Comparison of ENCODE assay signal across 8 cellular contexts in the genomic region with DNA sequence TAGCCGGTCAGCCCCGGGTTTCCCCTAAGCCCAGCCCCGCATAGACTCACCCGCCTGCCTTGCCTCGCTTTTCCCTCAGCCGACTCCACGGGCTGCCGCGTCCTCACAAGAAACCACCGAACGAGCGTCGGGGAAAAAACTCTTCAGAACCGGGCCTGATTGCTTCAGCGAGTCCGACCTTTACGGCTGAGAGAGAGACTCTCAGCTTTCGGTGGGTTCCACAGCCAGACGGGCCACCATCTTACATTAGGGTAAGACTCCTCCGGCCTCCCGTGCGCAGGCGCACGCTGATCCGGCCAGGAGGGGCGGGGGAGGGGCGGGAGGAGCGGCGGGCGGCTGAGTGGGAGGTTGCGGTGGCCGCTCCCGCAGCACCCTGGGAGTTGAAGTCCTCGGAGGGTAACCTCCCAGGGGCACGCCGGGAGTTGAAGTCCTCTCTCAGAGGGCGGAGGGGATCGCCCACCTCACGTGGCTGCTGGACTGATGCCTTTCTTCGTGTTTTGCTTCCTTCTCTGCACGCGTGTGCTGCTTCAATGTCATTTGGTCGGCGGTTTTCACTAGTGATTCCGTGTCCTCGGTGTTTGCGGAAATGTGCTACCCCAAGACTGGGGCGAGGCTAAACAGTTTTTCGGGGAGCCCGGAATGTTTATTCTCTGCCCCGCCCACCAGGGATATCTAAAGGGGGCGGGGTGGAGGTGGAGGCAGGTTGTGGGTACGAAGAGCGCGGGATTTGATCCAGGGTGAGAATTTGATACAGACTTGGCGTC. TPM values are rescaled to one million over a fixed set of nuclear protein-coding genes. Genes with fewer than 3 reads are reported as not detected.
DNase-seq lines count a peak whose midpoint lies in the region; ATAC-seq and TF ChIP-seq lines count a peak whose summit lies in the region.

A gene with protein sequence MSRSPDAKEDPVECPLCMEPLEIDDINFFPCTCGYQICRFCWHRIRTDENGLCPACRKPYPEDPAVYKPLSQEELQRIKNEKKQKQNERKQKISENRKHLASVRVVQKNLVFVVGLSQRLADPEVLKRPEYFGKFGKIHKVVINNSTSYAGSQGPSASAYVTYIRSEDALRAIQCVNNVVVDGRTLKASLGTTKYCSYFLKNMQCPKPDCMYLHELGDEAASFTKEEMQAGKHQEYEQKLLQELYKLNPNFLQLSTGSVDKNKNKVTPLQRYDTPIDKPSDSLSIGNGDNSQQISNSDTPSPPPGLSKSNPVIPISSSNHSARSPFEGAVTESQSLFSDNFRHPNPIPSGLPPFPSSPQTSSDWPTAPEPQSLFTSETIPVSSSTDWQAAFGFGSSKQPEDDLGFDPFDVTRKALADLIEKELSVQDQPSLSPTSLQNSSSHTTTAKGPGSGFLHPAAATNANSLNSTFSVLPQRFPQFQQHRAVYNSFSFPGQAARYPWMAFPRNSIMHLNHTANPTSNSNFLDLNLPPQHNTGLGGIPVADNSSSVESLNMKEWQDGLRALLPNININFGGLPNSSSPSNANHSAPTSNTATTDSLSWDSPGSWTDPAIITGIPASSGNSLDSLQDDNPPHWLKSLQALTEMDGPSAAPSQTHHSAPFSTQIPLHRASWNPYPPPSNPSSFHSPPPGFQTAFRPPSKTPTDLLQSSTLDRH (minus strand): TSS at position 264 of the 764 bp plus-strand sequence. CDS start 71,771 bp downstream, outside the sequence.

- H3K4me3 ChIP-seq in fibroblast of lung (replicated peaks in 1 of 4; ENCODE audit: control extremely low read depth in 1 of 4, insufficient read depth in 1 of 4, low read depth in 3 of 4, low read length in 4 of 4): peak within 1 kb of the TSS; percentile 91 to 99 (median 95)

- H3K4me1 Mint-ChIP-seq in naive B cell: peaks cover 0 to 13% (median 2%) of the 10 kb centered on the region in 3 donors
- no peaks in the 10 kb centered on the region for H3K4me1 Mint-ChIP-seq in stimulated activated effector memory CD8-positive, alpha-beta T cell treated with anti-CD3 and anti-CD28 coated beads, Interleukin-12 subunit alpha, Interleukin-12 subunit beta, amount 100 ng/mL, for 72 hours

- no peaks in the 10 kb centered on the region for H3K27me3 Mint-ChIP-seq in naive B cell

- peak within 1 kb of the TSS; percentile 97 for H3K9ac ChIP-seq in fibroblast of lung (ENCODE audit: insufficient read depth, low read length)

- H4K20me1 ChIP-seq in fibroblast of lung (ENCODE audit: control insufficient read depth, extremely low read depth, insufficient read depth, low read length): no peaks in the 10 kb centered on the region

- peak within 1 kb of the TSS; percentile 98 for H2AFZ ChIP-seq in fibroblast of lung (ENCODE audit: low read length)

- no peaks in the 10 kb centered on the region for H3K27me3 ChIP-seq in fibroblast of lung (ENCODE audit: control insufficient read depth, insufficient read depth, low read length)

- H3K27ac Mint-ChIP-seq in naive B cell: no peak within 1 kb of the TSS
- H3K27ac Mint-ChIP-seq in stimulated activated effector memory CD8-positive, alpha-beta T cell treated with anti-CD3 and anti-CD28 coated beads, Interleukin-12 subunit alpha, Interleukin-12 subunit beta, amount 100 ng/mL, for 72 hours: no peak within 1 kb of the TSS

- peak; percentile 95 for DNase-seq in EL
- DNase-seq in H4 (ENCODE audit: low spot score): peak; percentile 97
- peak; percentile 96 for DNase-seq in LHCN-M2 (ENCODE audit: low read depth)
- DNase-seq in RKO (ENCODE audit: low spot score): peak; percentile 99
- peak; percentile 96 for DNase-seq in activated T-helper 1 cell treated with Interleukin-2 at 50 U/mL for 16 hours (ENCODE audit: low read depth)
- DNase-seq in fibroblast of lung (ENCODE audit: low read depth in 2 of 2): peak; percentile 93 to 94
- peak; percentile 93 for DNase-seq in naive B cell
- DNase-seq in stimulated activated effector memory CD8-positive, alpha-beta T cell treated with anti-CD3 and anti-CD28 coated beads, Interleukin-12 subunit alpha, Interleukin-12 subunit beta, amount 100 ng/mL, for 72 hours (ENCODE audit: low spot score in 2 of 2): peak; percentile 80 to 92

- no peak for TF ChIP-seq CTCF in fibroblast of lung (conservative IDR thresholded peaks at IDR 0.05 in 1 of 2, IDR thresholded peaks at IDR 0.05 in 1 of 2; ENCODE audit: low read depth in 1 of 2, low read length in 2 of 2)

- H3K4me1 ChIP-seq in fibroblast of lung (ENCODE audit: control insufficient read depth, extremely low read depth, insufficient read depth, low read length): no peaks in the 10 kb centered on the region

- H3K36me3 ChIP-seq in fibroblast of lung (ENCODE audit: control insufficient read depth, insufficient read depth, low read length): no peaks in the 10 kb centered on the region

- H3K79me2 ChIP-seq in fibroblast of lung (ENCODE audit: control insufficient read depth, insufficient read depth, low read length): peaks cover 42% of the 10 kb centered on the region

- no peaks in the 10 kb centered on the region for H3K36me3 Mint-ChIP-seq in naive B cell
- peaks cover 4% of the 10 kb centered on the region for H3K36me3 Mint-ChIP-seq in stimulated activated effector memory CD8-positive, alpha-beta T cell treated with anti-CD3 and anti-CD28 coated beads, Interleukin-12 subunit alpha, Interleukin-12 subunit beta, amount 100 ng/mL, for 72 hours

- no peaks in the 10 kb centered on the region for H3K9me3 Mint-ChIP-seq in naive B cell
- no peaks in the 10 kb centered on the region for H3K9me3 Mint-ChIP-seq in stimulated activated effector memory CD8-positive, alpha-beta T cell treated with anti-CD3 and anti-CD28 coated beads, Interleukin-12 subunit alpha, Interleukin-12 subunit beta, amount 100 ng/mL, for 72 hours

- peak; percentile 93 to 94 for ATAC-seq in naive B cell (ENCODE audit: low read depth in 2 of 2)
- ATAC-seq in stimulated activated effector memory CD8-positive, alpha-beta T cell treated with anti-CD3 and anti-CD28 coated beads, Interleukin-12 subunit alpha, Interleukin-12 subunit beta, amount 100 ng/mL, for 72 hours: peak; percentile 97

- no peak within 1 kb of the TSS for H3K4me3 Mint-ChIP-seq in naive B cell
- H3K4me3 Mint-ChIP-seq in stimulated activated effector memory CD8-positive, alpha-beta T cell treated with anti-CD3 and anti-CD28 coated beads, Interleukin-12 subunit alpha, Interleukin-12 subunit beta, amount 100 ng/mL, for 72 hours: no peak within 1 kb of the TSS

- H3K4me2 ChIP-seq in fibroblast of lung (ENCODE audit: extremely low read depth, insufficient read depth, low read length): peak within 1 kb of the TSS; percentile 92

- H3K9me3 ChIP-seq in fibroblast of lung (ENCODE audit: control insufficient read depth, insufficient read depth, low read depth, low read length): no peaks in the 10 kb centered on the region

- H3K27ac ChIP-seq in fibroblast of lung (ENCODE audit: insufficient read depth, low read length): peak within 1 kb of the TSS; percentile 95

RNA-seq across cellular contexts. Expression of the gene that starts here (rescaled TPM):
- 8.6 and 11.8 TPM in 2 replicates for total RNA-seq in H4 (2014; rRNA removed; shearing (Covaris generic))
- total RNA-seq in LHCN-M2 (2014; rRNA removed): 11.3 and 15.7 TPM in 2 replicates
- polyA plus RNA-seq in LHCN-M2 (2012): 10.1 TPM
- 8.5 and 14.9 TPM in 2 replicates for total RNA-seq in fibroblast of lung
- polyA plus RNA-seq in fibroblast of lung: 15.9 and 16.1 TPM in 2 replicates
- polyA plus RNA-seq in fibroblast of lung (2012): 10.0 and 10.9 TPM in 2 replicates
- 5.4 and 10.1 TPM in 2 replicates for polyA minus RNA-seq in fibroblast of lung (ENCODE audit: low replicate concordance)
- polyA plus RNA-seq in naive B cell (ENCODE audit: low read depth in 6 of 6): 10 to 100 TPM; 15.1 to 23.9 (median 18.5) TPM

Comparison
In these comparisons a context has a peak if more than half of its experiments do, and no peak if none do; other contexts are left out.
1. Peak in every context shown above with its lines: DNase-seq, ATAC-seq, H3K4me3 ChIP-seq and H3K27ac ChIP-seq.